Comparison of ENCODE assay signal across 16 cellular contexts in genomic region chr2:72695676-72696075, GRCh38.
DNase-seq lines count a peak whose midpoint lies in the region; ATAC-seq and TF ChIP-seq lines count a peak whose summit lies in the region.
"Had no signal": no experiment of that assay in that cellular context is flagged by ENCODE, and none has a peak within 500 bp of the region (broad histone marks: within the 10 kb centered on the region; RNA-seq: fewer than 3 reads in every experiment).

No MANE protein-coding gene starts in this region.

- DNase-seq in DMS79 treated with DMSO at 0.1 percent for 48 hours (lab: John Stamatoyannopoulos, UW): peak; percentile 3
- no peak for DNase-seq in DMS79 (lab: John Stamatoyannopoulos, UW)
- DNase-seq in NCI-H2029 treated with DMSO at 0.1 percent for 48 hours (lab: John Stamatoyannopoulos, UW): peak; percentile 24
- peak; percentile 0 for DNase-seq in OCI-M1 (lab: John Stamatoyannopoulos, UW)
- no peak for DNase-seq in mesothelial cell of epicardium (ENCODE audit: low spot score in 2 of 2, unreplicated experiment in 2 of 2)
- DNase-seq in islet precursor cell: no peak
- DNase-seq: C1 segment of cervical spinal cord, GDM1, KBM-7, NCI-H187, NCI-H345, NCI-H748 treated with DMSO at 0.1 percent for 48 hours, SW 1271 had no signal

- no peak for ATAC-seq in HG02610 (IDR thresholded peaks at IDR 0.05; ENCODE audit: unreplicated experiment)
- no peak for ATAC-seq in HG03432 (IDR thresholded peaks at IDR 0.05; ENCODE audit: unreplicated experiment)
- ATAC-seq: HCT116 had no signal

- no peaks in the 10 kb centered on the region for H3K27me3 Mint-ChIP-seq in mesothelial cell of epicardium (ENCODE audit: low read depth)

- H3K27ac Mint-ChIP-seq in mesothelial cell of epicardium: peak overlapping the region; percentile 97

- no peak for TF ChIP-seq CTCF in mesothelial cell of epicardium (IDR thresholded peaks at IDR 0.05; ENCODE audit: unreplicated experiment)

- peaks cover 63% of the 10 kb centered on the region for H3K4me1 Mint-ChIP-seq in mesothelial cell of epicardium

- H3K9me3 Mint-ChIP-seq in mesothelial cell of epicardium: no peaks in the 10 kb centered on the region

- peak overlapping the region; percentile 2 for H3K4me3 Mint-ChIP-seq in mesothelial cell of epicardium

- peaks cover 4% of the 10 kb centered on the region for H3K36me3 Mint-ChIP-seq in mesothelial cell of epicardium

Comparison
In these comparisons a context has a peak if more than half of its experiments do, and no peak if none do; other contexts are left out.
1. DNase-seq: peak in DMS79 treated with DMSO at 0.1 percent for 48 hours (single experiment), NCI-H2029 treated with DMSO at 0.1 percent for 48 hours (single experiment) and OCI-M1 (single experiment); none in DMS79 (single experiment), mesothelial cell of epicardium (0 of 2) and islet precursor cell (single experiment).